In the genomic region with DNA sequence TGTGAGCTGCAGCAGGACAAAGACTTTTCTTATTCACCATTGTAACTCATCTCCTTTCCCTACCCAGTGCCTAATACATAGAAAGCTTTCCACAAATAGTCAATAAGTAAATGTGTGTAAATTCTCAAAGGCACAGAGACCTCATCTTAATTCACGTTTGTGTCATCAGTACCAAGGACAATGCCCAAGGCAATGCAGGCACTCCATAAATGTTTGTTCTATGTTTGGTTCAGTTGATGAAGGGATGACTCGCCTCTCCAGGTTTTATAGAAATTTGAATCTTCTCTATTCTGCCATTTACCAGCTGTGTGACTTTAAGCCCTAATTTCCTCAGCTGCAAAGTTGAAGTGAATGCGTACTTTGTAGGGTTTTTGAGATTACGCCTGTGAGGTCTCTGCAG, we compare ENCODE assay signal across 26 cellular contexts. TPM values are rescaled to one million over a fixed set of nuclear protein-coding genes. Genes with fewer than 3 reads are reported as not detected.
DNase-seq lines count a peak whose midpoint lies in the region; ATAC-seq, FAIRE-seq and TF ChIP-seq lines count a peak whose summit lies in the region.
"Had no signal": no experiment of that assay in that cellular context is flagged by ENCODE, and none has a peak within 500 bp of the region (broad histone marks: within the 10 kb centered on the region; RNA-seq: fewer than 3 reads in every experiment).

No MANE protein-coding gene starts in this region.

- H3K4me3 ChIP-seq in keratinocyte (ENCODE audit: control insufficient read depth in 2 of 3, extremely low read depth in 1 of 3, insufficient read depth in 2 of 3, low read depth in 1 of 3, low read length in 3 of 3) (no peak overlapping the region), pancreas (no peak overlapping the region)
- H3K4me3 ChIP-seq: SJSA1 had no signal

- no peak for DNase-seq in CD14-positive monocyte (ENCODE audit: low spot score)
- DNase-seq in keratinocyte (ENCODE audit: low read depth, low spot score) = no peak
- no peak for DNase-seq in pancreas
- no peak for DNase-seq in activated CD4-positive, CD25-positive, alpha-beta regulatory T cell (lab: John Stamatoyannopoulos, UW)
- DNase-seq: CD4-positive, alpha-beta memory T cell; DMS153; EL; GF-D8; KBM-7; NCI-H1105 treated with DMSO at 0.1 percent for 48 hours; NCI-H1694; NCI-H2081 treated with DMSO at 0.1 percent for 48 hours; NCI-H2171 treated with DMSO at 0.1 percent for 48 hours; NCI-H524 treated with DMSO at 0.1 percent for 48 hours; NCI-H82 had no signal

- FAIRE-seq in keratinocyte (lab: Jason Lieb, UNC) (peak; percentile 20), pancreas (lab: Jason Lieb, UNC) (no peak)
- FAIRE-seq: GM19239, H1, RCC 7860 had no signal

- H3K9ac ChIP-seq in keratinocyte (ENCODE audit: control insufficient read depth, extremely low read depth, insufficient read depth, low read length) = no peak overlapping the region

- dilution Hi-C loops in keratinocyte (cut with MboI; ENCODE audit: extremely low pct_ligation_motif_present, low sequenced_read_pairs) = no loop called here

- 71 to 73% methylated on average over 4 of the region's 4 CpGs for WGBS in pancreas, 2 donors

- H3K27ac Mint-ChIP-seq in CD14-positive monocyte = peak overlapping the region; percentile 82 to 96 (median 88)
- H3K27ac Mint-ChIP-seq: CD4-positive, alpha-beta memory T cell; T-helper 1 cell treated with Interleukin-12 subunit alpha and Interleukin-12 subunit beta and Interleukin-4 antibody, amounts not matched to agents 30 μg/mL and 1 μg/mL, for 36 hours had no signal

- TF ChIP-seq EP300 in Ishikawa (IDR thresholded peaks at IDR 0.05; ENCODE audit: borderline replicate concordance) = no peak

- peaks cover 58% of the 10 kb centered on the region for H3K4me1 Mint-ChIP-seq in CD14-positive monocyte

- H3K4me1 ChIP-seq in keratinocyte (ENCODE audit: control insufficient read depth, extremely low read depth, insufficient read depth, low read length) (peaks cover 8% of the 10 kb centered on the region), pancreas (peaks cover 0 to 4% (median 0%) of the 10 kb centered on the region in 3 donors)

- H3K27me3 ChIP-seq in keratinocyte (ENCODE audit: control insufficient read depth, extremely low read depth, insufficient read depth, low read length) (peaks cover 22% of the 10 kb centered on the region), pancreas (no peaks in the 10 kb centered on the region)

- H3K27ac ChIP-seq in 22Rv1 = peak overlapping the region; percentile 25; the same call in 1 of the 2 replicates
- no peak overlapping the region for H3K27ac ChIP-seq in keratinocyte (ENCODE audit: control insufficient read depth, insufficient read depth, low read length)
- H3K27ac ChIP-seq in pancreas = no peak overlapping the region
- H3K27ac ChIP-seq: SJSA1 had no signal

- H3K9me3 ChIP-seq in keratinocyte (ENCODE audit: control insufficient read depth, low read depth, low read length) = no peaks in the 10 kb centered on the region
- no peaks in the 10 kb centered on the region for H3K9me3 ChIP-seq in pancreas

- peaks cover 0 to 3% (median 0%) of the 10 kb centered on the region in 7 donors for H3K9me3 Mint-ChIP-seq in CD14-positive monocyte
- H3K9me3 Mint-ChIP-seq: CD4-positive, alpha-beta memory T cell; T-helper 1 cell treated with Interleukin-12 subunit alpha and Interleukin-12 subunit beta and Interleukin-4 antibody, amounts not matched to agents 30 μg/mL and 1 μg/mL, for 36 hours had no signal

- H2AFZ ChIP-seq in keratinocyte (ENCODE audit: control insufficient read depth, low read length) = no peak overlapping the region

- no peaks in the 10 kb centered on the region for H3K79me2 ChIP-seq in keratinocyte (ENCODE audit: control insufficient read depth, insufficient read depth, low read length)

- H3K36me3 Mint-ChIP-seq in CD14-positive monocyte = peaks cover 0 to 13% of the 10 kb centered on the region in 2 donors
- H3K36me3 Mint-ChIP-seq: CD4-positive, alpha-beta memory T cell had no signal

- H3K27me3 Mint-ChIP-seq in CD14-positive monocyte (ENCODE audit: low read depth in 3 of 3) = peaks cover 5 to 20% (median 8%) of the 10 kb centered on the region in 3 donors

- intact Hi-C loops in CD14-positive monocyte (cut with micrococcal nuclease) (loop anchor here in 1 of 2 donors (5.0 kb wide), 1 partner anchor 38 kb away; no protein-coding TSS in a partner anchor), pancreas (cut with DNase I) (no loop called here)

- no peaks in the 10 kb centered on the region for H4K20me1 ChIP-seq in keratinocyte (ENCODE audit: control insufficient read depth, extremely low read depth, insufficient read depth, low read length)

- H3K36me3 ChIP-seq in keratinocyte (ENCODE audit: control insufficient read depth in 2 of 2, extremely low read depth in 1 of 2, insufficient read depth in 2 of 2, low read length in 2 of 2) = no peaks in the 10 kb centered on the region
- H3K36me3 ChIP-seq in pancreas = no peaks in the 10 kb centered on the region
- H3K36me3 ChIP-seq: SJSA1 had no signal

- TF ChIP-seq RAD21 in Ishikawa (IDR thresholded peaks at IDR 0.05; ENCODE audit: low read depth) = no peak

- H3K4me2 ChIP-seq in keratinocyte (ENCODE audit: control insufficient read depth, extremely low read depth, insufficient read depth, low read depth, low read length) = no peak overlapping the region

- ATAC-seq in HG02798 (IDR thresholded peaks at IDR 0.05; ENCODE audit: poor library complexity, unreplicated experiment) = no peak
- no peak for ATAC-seq in pancreas
- ATAC-seq: HCT116, Right ventricle myocardium inferior had no signal

- H3K4me3 Mint-ChIP-seq in CD14-positive monocyte = no peak overlapping the region
- H3K4me3 Mint-ChIP-seq: CD4-positive, alpha-beta memory T cell; T-helper 1 cell treated with Interleukin-12 subunit alpha and Interleukin-12 subunit beta and Interleukin-4 antibody, amounts not matched to agents 30 μg/mL and 1 μg/mL, for 36 hours had no signal

- no peaks in the 10 kb centered on the region for H3K9me1 ChIP-seq in keratinocyte (ENCODE audit: control insufficient read depth, extremely low read depth, insufficient read depth, low read length)

- TF ChIP-seq CTCF in 22Rv1 (IDR thresholded peaks at IDR 0.05) (no peak), CD14-positive monocyte (IDR thresholded peaks at IDR 0.05) (no peak), keratinocyte (optimal IDR thresholded peaks at IDR 0.05 in 1 of 3, IDR thresholded peaks at IDR 0.05 in 1 of 3, conservative IDR thresholded peaks at IDR 0.05 in 1 of 3; ENCODE audit: extremely low read depth in 1 of 3, insufficient read depth in 2 of 3, low read length in 3 of 3) (no peak), pancreas (IDR thresholded peaks at IDR 0.05) (no peak)

TF ChIP-seq in Ishikawa, 13 proteins besides CTCF, POLR2A, EP300 and RAD21 (continues in another document):
- TF ChIP-seq, protein P1, sequence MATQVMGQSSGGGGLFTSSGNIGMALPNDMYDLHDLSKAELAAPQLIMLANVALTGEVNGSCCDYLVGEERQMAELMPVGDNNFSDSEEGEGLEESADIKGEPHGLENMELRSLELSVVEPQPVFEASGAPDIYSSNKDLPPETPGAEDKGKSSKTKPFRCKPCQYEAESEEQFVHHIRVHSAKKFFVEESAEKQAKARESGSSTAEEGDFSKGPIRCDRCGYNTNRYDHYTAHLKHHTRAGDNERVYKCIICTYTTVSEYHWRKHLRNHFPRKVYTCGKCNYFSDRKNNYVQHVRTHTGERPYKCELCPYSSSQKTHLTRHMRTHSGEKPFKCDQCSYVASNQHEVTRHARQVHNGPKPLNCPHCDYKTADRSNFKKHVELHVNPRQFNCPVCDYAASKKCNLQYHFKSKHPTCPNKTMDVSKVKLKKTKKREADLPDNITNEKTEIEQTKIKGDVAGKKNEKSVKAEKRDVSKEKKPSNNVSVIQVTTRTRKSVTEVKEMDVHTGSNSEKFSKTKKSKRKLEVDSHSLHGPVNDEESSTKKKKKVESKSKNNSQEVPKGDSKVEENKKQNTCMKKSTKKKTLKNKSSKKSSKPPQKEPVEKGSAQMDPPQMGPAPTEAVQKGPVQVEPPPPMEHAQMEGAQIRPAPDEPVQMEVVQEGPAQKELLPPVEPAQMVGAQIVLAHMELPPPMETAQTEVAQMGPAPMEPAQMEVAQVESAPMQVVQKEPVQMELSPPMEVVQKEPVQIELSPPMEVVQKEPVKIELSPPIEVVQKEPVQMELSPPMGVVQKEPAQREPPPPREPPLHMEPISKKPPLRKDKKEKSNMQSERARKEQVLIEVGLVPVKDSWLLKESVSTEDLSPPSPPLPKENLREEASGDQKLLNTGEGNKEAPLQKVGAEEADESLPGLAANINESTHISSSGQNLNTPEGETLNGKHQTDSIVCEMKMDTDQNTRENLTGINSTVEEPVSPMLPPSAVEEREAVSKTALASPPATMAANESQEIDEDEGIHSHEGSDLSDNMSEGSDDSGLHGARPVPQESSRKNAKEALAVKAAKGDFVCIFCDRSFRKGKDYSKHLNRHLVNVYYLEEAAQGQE (IDR thresholded peaks at IDR 0.05; ENCODE audit: low read depth) = peak; percentile 58

RNA-seq across cellular contexts. Expression of a gene that starts 2.1 kb away (rescaled TPM):
- polyA plus RNA-seq in CD14-positive monocyte (not detected), keratinocyte (not detected in 3 replicates), pancreas (not detected)
- not detected for polyA plus RNA-seq in keratinocyte (2011; ENCODE audit: low read depth)
- polyA plus RNA-seq in keratinocyte (2011; cell fraction: cytosol; rRNA removed) = not detected in 2 replicates
- not detected in 2 replicates for polyA plus RNA-seq in keratinocyte (2011; cell fraction: nucleus; rRNA removed)
- not detected in 2 replicates for polyA plus RNA-seq in keratinocyte (2012; ENCODE audit: low replicate concordance)
- polyA minus RNA-seq in keratinocyte = not detected in 3 replicates
- not detected for polyA minus RNA-seq in keratinocyte (2011; cell fraction: cytosol; rRNA and poly(A)+ RNA removed)
- not detected in 2 replicates for polyA minus RNA-seq in keratinocyte (2011; cell fraction: nucleus; rRNA and poly(A)+ RNA removed)
- total RNA-seq in pancreas = under 1 TPM in 4 of 6 donors, not detected in 2; 0.17 to 0.38 (median 0.29) TPM
- total RNA-seq: CD4-positive, alpha-beta memory T cell; SJSA1 had no signal
- polyA plus RNA-seq: BJ; CD4-positive, alpha-beta memory T cell had no signal

RNA-seq across cellular contexts. Expression of a gene that starts 13.5 kb away (rescaled TPM):
- 10 to 100 TPM in 1 of 2 donors, 1 to 10 TPM in 1; 8.4 to 10.9 TPM for polyA plus RNA-seq in CD14-positive monocyte
- 40.0 to 68.8 TPM (median 53.3 TPM) in 3 replicates for polyA plus RNA-seq in keratinocyte
- polyA plus RNA-seq in keratinocyte (2011; ENCODE audit: low read depth) = 15.8 TPM
- 42.7 and 85.4 TPM in 2 replicates for polyA plus RNA-seq in keratinocyte (2011; cell fraction: cytosol; rRNA removed)
- 39.9 and 43.0 TPM in 2 replicates for polyA plus RNA-seq in keratinocyte (2011; cell fraction: nucleus; rRNA removed)
- 30.7 and 44.8 TPM in 2 replicates for polyA plus RNA-seq in keratinocyte (2012; ENCODE audit: low replicate concordance)
- polyA minus RNA-seq in keratinocyte = 16.1 to 52.8 TPM (median 31.9 TPM) in 3 replicates
- polyA minus RNA-seq in keratinocyte (2011; cell fraction: cytosol; rRNA and poly(A)+ RNA removed) = 20.0 TPM
- 16.9 and 36.3 TPM in 2 replicates for polyA minus RNA-seq in keratinocyte (2011; cell fraction: nucleus; rRNA and poly(A)+ RNA removed)
- 10 to 100 TPM in 2 of 6 donors, 1 to 10 TPM in 4; 6.1 to 13.7 (median 8.6) TPM for total RNA-seq in pancreas
- 10 to 100 TPM in 1 of 2 donors, 1 to 10 TPM in 1; 8.6 to 12.1 TPM for polyA plus RNA-seq in pancreas
